10 cellular contexts compared by ENCODE assay signal in the genomic region with DNA sequence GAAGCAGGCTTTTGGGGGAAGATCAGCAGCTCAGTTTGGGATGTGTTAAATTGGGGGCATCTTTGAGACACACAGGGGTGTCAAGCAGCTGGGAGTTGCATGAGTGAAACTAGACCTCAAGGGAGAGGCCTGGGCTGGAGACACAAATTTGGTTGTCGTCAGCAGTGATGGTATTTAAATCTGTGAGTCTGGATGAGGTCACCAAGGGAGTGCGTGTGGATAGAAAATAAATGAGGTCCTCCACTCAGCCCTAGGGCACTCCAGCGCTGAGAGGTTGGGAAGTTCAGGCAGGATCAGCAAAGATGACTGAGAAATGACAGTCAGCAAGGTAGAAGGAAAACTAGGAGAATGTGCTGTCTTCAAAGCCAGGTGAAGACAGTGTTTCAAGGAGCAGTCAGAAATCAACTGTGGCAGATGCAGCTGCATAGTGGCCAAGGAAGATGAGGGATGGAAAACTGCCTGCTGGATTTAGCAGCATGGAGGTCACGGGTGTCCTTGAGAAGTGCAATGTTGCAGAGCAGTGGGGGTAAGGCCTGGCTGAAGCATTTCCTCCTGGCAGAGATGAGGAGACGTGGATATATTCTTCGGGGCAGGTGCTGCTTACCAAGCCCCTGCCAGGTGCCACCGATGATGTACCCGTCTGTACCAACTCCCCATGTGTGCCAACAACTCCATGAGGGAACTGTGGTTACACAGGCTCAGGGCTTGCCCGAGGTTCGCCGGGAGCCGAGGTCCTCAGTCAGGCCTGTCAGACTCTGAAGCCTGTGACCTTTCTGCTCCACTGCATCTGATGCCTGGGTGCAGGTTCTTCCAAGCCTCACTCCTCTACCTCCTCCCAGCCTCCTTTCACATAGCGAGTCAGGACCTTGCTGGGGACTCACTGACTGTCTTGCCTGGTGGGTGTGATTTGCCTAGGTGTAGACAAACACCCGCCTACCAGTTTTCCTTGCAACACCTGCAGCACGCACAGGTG. TPM values are rescaled to one million over a fixed set of nuclear protein-coding genes. Genes with fewer than 3 reads are reported as not detected.
DNase-seq lines count a peak whose midpoint lies in the region; ATAC-seq and TF ChIP-seq lines count a peak whose summit lies in the region.
"Had no signal": no experiment of that assay in that cellular context is flagged by ENCODE, and none has a peak within 500 bp of the region (broad histone marks: within the 10 kb centered on the region; RNA-seq: fewer than 3 reads in every experiment).

No MANE protein-coding gene starts in this region.

- peaks cover 45% of the 10 kb centered on the region for H3K4me1 Mint-ChIP-seq in activated CD4-positive, alpha-beta T cell treated with anti-CD3 and anti-CD28 coated beads for 36 hours
- H3K4me1 Mint-ChIP-seq in activated naive CD8-positive, alpha-beta T cell treated with anti-CD3 and anti-CD28 coated beads for 36 hours: peaks cover 35% of the 10 kb centered on the region
- H3K4me1 Mint-ChIP-seq in stimulated activated memory B cell treated with anti-CD40 and anti-IgM and Interleukin-4, amounts not matched to agents 10 μg/mL and 1 μg/mL and 100 μg/mL, for 72 hours: peaks cover 29% of the 10 kb centered on the region

- TF ChIP-seq CTCF in heart right ventricle (IDR thresholded peaks at IDR 0.05): no peak

- intact Hi-C loops in activated CD4-positive, alpha-beta T cell treated with anti-CD3 and anti-CD28 coated beads for 36 hours (cut with DNase I, micrococcal nuclease): no loop called here
- intact Hi-C loops in heart right ventricle (cut with DNase I): no loop called here

- WGBS in heart right ventricle, 2 donors: 59 to 64% methylated on average over 15 of the region's 15 CpGs

- H3K27me3 Mint-ChIP-seq in activated CD4-positive, alpha-beta T cell treated with anti-CD3 and anti-CD28 coated beads for 36 hours: no peaks in the 10 kb centered on the region
- H3K27me3 Mint-ChIP-seq in activated naive CD8-positive, alpha-beta T cell treated with anti-CD3 and anti-CD28 coated beads for 36 hours: no peaks in the 10 kb centered on the region
- H3K27me3 Mint-ChIP-seq in stimulated activated memory B cell treated with anti-CD40 and anti-IgM and Interleukin-4, amounts not matched to agents 10 μg/mL and 1 μg/mL and 100 μg/mL, for 72 hours: no peaks in the 10 kb centered on the region

- H3K27me3 ChIP-seq in heart right ventricle: no peaks in the 10 kb centered on the region

- H3K4me3 Mint-ChIP-seq in activated CD4-positive, alpha-beta T cell treated with anti-CD3 and anti-CD28 coated beads for 36 hours: no peak overlapping the region
- H3K4me3 Mint-ChIP-seq in activated naive CD8-positive, alpha-beta T cell treated with anti-CD3 and anti-CD28 coated beads for 36 hours: no peak overlapping the region
- no peak overlapping the region for H3K4me3 Mint-ChIP-seq in stimulated activated memory B cell treated with anti-CD40 and anti-IgM and Interleukin-4, amounts not matched to agents 10 μg/mL and 1 μg/mL and 100 μg/mL, for 72 hours
- H3K4me3 Mint-ChIP-seq: neural crest cell had no signal

- H3K36me3 ChIP-seq in heart right ventricle: peaks cover under 1 to 62% (median 13%) of the 10 kb centered on the region in 9 donors

- peak overlapping the region; percentile 25 to 100 (median 78) for H3K27ac ChIP-seq in heart right ventricle

- CTCF ChIA-PET in activated CD4-positive, alpha-beta T cell treated with anti-CD3 and anti-CD28 coated beads for 36 hours (lab: Charles Lee): interaction anchor here (0.9 to 1.4 kb wide), 2 partner anchors 16 to 18 kb away, joined by 3 to 4 read pairs; a partner anchor contains a TSS

- H3K27ac Mint-ChIP-seq in activated CD4-positive, alpha-beta T cell treated with anti-CD3 and anti-CD28 coated beads for 36 hours: peak overlapping the region; percentile 77
- peak overlapping the region; percentile 60 for H3K27ac Mint-ChIP-seq in activated naive CD8-positive, alpha-beta T cell treated with anti-CD3 and anti-CD28 coated beads for 36 hours
- peak overlapping the region; percentile 6 for H3K27ac Mint-ChIP-seq in stimulated activated memory B cell treated with anti-CD40 and anti-IgM and Interleukin-4, amounts not matched to agents 10 μg/mL and 1 μg/mL and 100 μg/mL, for 72 hours

- no peak for DNase-seq in activated CD4-positive, alpha-beta T cell treated with anti-CD3 and anti-CD28 coated beads for 36 hours
- DNase-seq in activated CD4-positive, alpha-beta T cell treated with anti-CD3 and anti-CD28 coated beads, Interleukin-2, amount 50 U/mL, for 4 hours: no peak
- no peak for DNase-seq in activated naive CD8-positive, alpha-beta T cell treated with anti-CD3 and anti-CD28 coated beads for 36 hours
- no peak for DNase-seq in heart right ventricle
- no peak for DNase-seq in Ammon's horn (ENCODE audit: low spot score)
- DNase-seq: NCI-H510A had no signal

- no peaks in the 10 kb centered on the region for H3K9me3 Mint-ChIP-seq in activated CD4-positive, alpha-beta T cell treated with anti-CD3 and anti-CD28 coated beads for 36 hours (ENCODE audit: low read depth)
- H3K9me3 Mint-ChIP-seq in activated naive CD8-positive, alpha-beta T cell treated with anti-CD3 and anti-CD28 coated beads for 36 hours: no peaks in the 10 kb centered on the region
- H3K9me3 Mint-ChIP-seq in stimulated activated memory B cell treated with anti-CD40 and anti-IgM and Interleukin-4, amounts not matched to agents 10 μg/mL and 1 μg/mL and 100 μg/mL, for 72 hours: no peaks in the 10 kb centered on the region
- H3K9me3 Mint-ChIP-seq: neural crest cell had no signal

- H3K36me3 Mint-ChIP-seq in activated CD4-positive, alpha-beta T cell treated with anti-CD3 and anti-CD28 coated beads for 36 hours (ENCODE audit: low read depth): peaks cover 39% of the 10 kb centered on the region
- H3K36me3 Mint-ChIP-seq in activated naive CD8-positive, alpha-beta T cell treated with anti-CD3 and anti-CD28 coated beads for 36 hours: peaks cover 23% of the 10 kb centered on the region
- peaks cover 23% of the 10 kb centered on the region for H3K36me3 Mint-ChIP-seq in stimulated activated memory B cell treated with anti-CD40 and anti-IgM and Interleukin-4, amounts not matched to agents 10 μg/mL and 1 μg/mL and 100 μg/mL, for 72 hours

- peaks cover 25 to 100% (median 86%) of the 10 kb centered on the region in 9 donors for H3K4me1 ChIP-seq in heart right ventricle

- POLR2A ChIA-PET in activated CD4-positive, alpha-beta T cell treated with anti-CD3 and anti-CD28 coated beads for 36 hours (lab: Charles Lee): interaction anchor here (0.6 kb wide), 1 partner anchor 64 kb away, joined by 7 read pairs; no protein-coding TSS in a partner anchor

- H3K9me3 ChIP-seq in heart right ventricle: no peaks in the 10 kb centered on the region

- H3K4me3 ChIP-seq in heart right ventricle: no peak overlapping the region

- no peak for ATAC-seq in activated CD4-positive, alpha-beta T cell treated with anti-CD3 and anti-CD28 coated beads for 36 hours
- ATAC-seq in heart right ventricle: peak in 3 of 8 donors; percentile 18 to 46 (median 41)
- ATAC-seq in stimulated activated memory B cell treated with anti-CD40 and anti-IgM and Interleukin-4, amounts not matched to agents 10 μg/mL and 1 μg/mL and 100 μg/mL, for 72 hours: no peak
- ATAC-seq in GM18858 (IDR thresholded peaks at IDR 0.05; ENCODE audit: unreplicated experiment): no peak
- ATAC-seq in GM18861 (IDR thresholded peaks at IDR 0.05; ENCODE audit: unreplicated experiment): no peak

RNA-seq across cellular contexts. Expression of a gene that starts 11.3 kb away (rescaled TPM):
- 100 to 1,000 TPM; 122 to 133 TPM for total RNA-seq in activated CD4-positive, alpha-beta T cell treated with anti-CD3 and anti-CD28 coated beads for 36 hours
- total RNA-seq in activated naive CD8-positive, alpha-beta T cell treated with anti-CD3 and anti-CD28 coated beads for 36 hours: 100 to 1,000 TPM; 158 to 168 TPM
- 100 to 1,000 TPM; 277 to 364 (median 325) TPM for total RNA-seq in heart right ventricle
- polyA plus RNA-seq in heart right ventricle: 100 to 1,000 TPM; 176 to 225 TPM

RNA-seq across cellular contexts. Expression of a gene that starts 17.9 kb away (rescaled TPM):
- 10 to 100 TPM; 43.8 to 53.8 TPM for total RNA-seq in activated CD4-positive, alpha-beta T cell treated with anti-CD3 and anti-CD28 coated beads for 36 hours
- 10 to 100 TPM; 58.0 to 59.4 TPM for total RNA-seq in activated naive CD8-positive, alpha-beta T cell treated with anti-CD3 and anti-CD28 coated beads for 36 hours
- total RNA-seq in heart right ventricle: 10 to 100 TPM; 41.6 to 62.6 (median 48.4) TPM
- polyA plus RNA-seq in heart right ventricle: 10 to 100 TPM; 33.6 to 73.8 TPM

RNA-seq across cellular contexts. Expression of a gene that starts 42.2 kb away (rescaled TPM):
- under 1 TPM; 0.05 TPM for total RNA-seq in activated CD4-positive, alpha-beta T cell treated with anti-CD3 and anti-CD28 coated beads for 36 hours
- 1 to 10 TPM; 1.8 to 1.9 TPM for total RNA-seq in activated naive CD8-positive, alpha-beta T cell treated with anti-CD3 and anti-CD28 coated beads for 36 hours
- total RNA-seq in heart right ventricle: 1 to 10 TPM in 3 of 10 donors, under 1 TPM in 7; 0.53 to 2.0 (median 0.73) TPM
- polyA plus RNA-seq in heart right ventricle: under 1 TPM; 0.58 to 0.80 TPM

RNA-seq across cellular contexts. Expression of a gene that starts 57.0 kb away (rescaled TPM):
- 100 to 1,000 TPM; 149 to 182 TPM for total RNA-seq in activated CD4-positive, alpha-beta T cell treated with anti-CD3 and anti-CD28 coated beads for 36 hours
- 100 to 1,000 TPM; 159 TPM for total RNA-seq in activated naive CD8-positive, alpha-beta T cell treated with anti-CD3 and anti-CD28 coated beads for 36 hours
- 100 to 1,000 TPM in 5 of 10 donors, 10 to 100 TPM in 5; 85.3 to 109 (median 100) TPM for total RNA-seq in heart right ventricle
- 10 to 100 TPM; 22.8 to 35.1 TPM for polyA plus RNA-seq in heart right ventricle

Comparison
In these comparisons a context has a peak if more than half of its experiments do, and no peak if none do; other contexts are left out.
1. H3K27ac Mint-ChIP-seq: peak in every context shown above with its lines; median percentile 77 in activated CD4-positive, alpha-beta T cell treated with anti-CD3 and anti-CD28 coated beads for 36 hours; 60 in activated naive CD8-positive, alpha-beta T cell treated with anti-CD3 and anti-CD28 coated beads for 36 hours; 6 in stimulated activated memory B cell treated with anti-CD40 and anti-IgM and Interleukin-4, amounts not matched to agents 10 μg/mL and 1 μg/mL and 100 μg/mL, for 72 hours.